Comparison of ENCODE assay signal across 17 cellular contexts in genomic region chr22:44764974-44765373, GRCh38. TPM values are rescaled to one million over a fixed set of nuclear protein-coding genes. Genes with fewer than 3 reads are reported as not detected.
DNase-seq lines count a peak whose midpoint lies in the region; ATAC-seq and TF ChIP-seq lines count a peak whose summit lies in the region.
"Had no signal": no experiment of that assay in that cellular context is flagged by ENCODE, and none has a peak within 500 bp of the region (broad histone marks: within the 10 kb centered on the region; RNA-seq: fewer than 3 reads in every experiment).

No MANE protein-coding gene starts in this region.

- no peak for TF ChIP-seq CTCF in H9 (conservative IDR thresholded peaks at IDR 0.05)
- TF ChIP-seq CTCF in endothelial cell (IDR thresholded peaks at IDR 0.05; ENCODE audit: unreplicated experiment), result no peak
- TF ChIP-seq CTCF in neural progenitor cell (IDR thresholded peaks at IDR 0.05), result no peak
- no peak for TF ChIP-seq CTCF in upper lobe of right lung (IDR thresholded peaks at IDR 0.05)

- H3K79me1 ChIP-seq in H9 (ENCODE audit: insufficient read depth, low read depth, low read length, poor library complexity, severe bottlenecking), result peaks cover 3% of the 10 kb centered on the region

- H3K36me3 Mint-ChIP-seq in H9 (ENCODE audit: insufficient read depth in 1 of 3, low read depth in 3 of 3) (peaks cover 18 to 27% (median 23%) of the 10 kb centered on the region in 3 experiments), endothelial cell (ENCODE audit: low read depth, unreplicated experiment) (no peaks in the 10 kb centered on the region), neural progenitor cell (no peaks in the 10 kb centered on the region)

- H2BK20ac ChIP-seq in H9 (ENCODE audit: low read depth, low read length, poor library complexity, severe bottlenecking), result no peak overlapping the region

- H3K27ac ChIP-seq in H9 (ENCODE audit: insufficient read length, low read depth, low read length), result no peak overlapping the region
- no peak overlapping the region for H3K27ac ChIP-seq in neural progenitor cell
- no peak overlapping the region for H3K27ac ChIP-seq in upper lobe of right lung
- H3K27ac ChIP-seq: RWPE1 had no signal

- H3K23me2 ChIP-seq in H9 (ENCODE audit: insufficient read length, low read depth, low read length, poor library complexity, severe bottlenecking), result no peaks in the 10 kb centered on the region

- DNase-seq in H9 (no peak), endothelial cell (ENCODE audit: low spot score) (no peak), neural progenitor cell (ENCODE audit: low spot score) (no peak), upper lobe of right lung (no peak), putamen (ENCODE audit: low spot score) (no peak), AG20443 (ENCODE audit: low spot score) (no peak), T-helper 9 cell (no peak)
- DNase-seq: ACHN, AML-193, DMS79 treated with DMSO at 0.1 percent for 48 hours, NCI-H1417 treated with DMSO at 0.1 percent for 48 hours, NCI-H187 treated with DMSO at 0.1 percent for 48 hours, NCI-H2227 treated with DMSO at 0.1 percent for 48 hours, NCI-H510A treated with DMSO at 0.1 percent for 48 hours, NCI-H82 had no signal

- H3K9me3 Mint-ChIP-seq in H9 (peaks cover 3 to 6% of the 10 kb centered on the region in 2 experiments; a peak in 3 of 5 replicates), endothelial cell (ENCODE audit: unreplicated experiment) (no peaks in the 10 kb centered on the region), neural progenitor cell (peaks cover 4% of the 10 kb centered on the region)

- H3K4ac ChIP-seq in H9 (ENCODE audit: low read depth, low read length), result no peak overlapping the region

- no CpG with 5 or more reads among the region's 4 CpGs for WGBS in H9 (ENCODE audit: extremely low coverage, insufficient read length, low lambda C conversion rate)

- H3K9me3 ChIP-seq in H9 (ENCODE audit: control insufficient read depth, low read depth, low read length) (no peaks in the 10 kb centered on the region), neural progenitor cell (ENCODE audit: low read depth) (no peaks in the 10 kb centered on the region), upper lobe of right lung (no peaks in the 10 kb centered on the region)

- H3K14ac ChIP-seq in H9 (ENCODE audit: insufficient read depth, low read length), result no peak overlapping the region

- H2BK12ac ChIP-seq in H9 (ENCODE audit: insufficient read length, low read depth, low read length), result no peak overlapping the region

- no peaks in the 10 kb centered on the region for H3K27me3 ChIP-seq in H9 (ENCODE audit: insufficient read depth, low read length)
- H3K27me3 ChIP-seq in neural progenitor cell, result no peaks in the 10 kb centered on the region
- H3K27me3 ChIP-seq in upper lobe of right lung, result no peaks in the 10 kb centered on the region

- no peak overlapping the region for H2BK120ac ChIP-seq in H9 (ENCODE audit: low read depth, low read length, poor library complexity, severe bottlenecking)

- H3F3A ChIP-seq in neural progenitor cell (ENCODE audit: low read depth), result no peaks in the 10 kb centered on the region

- H3K27ac Mint-ChIP-seq in H9, result peak overlapping the region in 2 of 3 experiments; percentile 84 to 88; a peak in 4 of 7 replicates
- H3K27ac Mint-ChIP-seq in endothelial cell (ENCODE audit: unreplicated experiment), result no peak overlapping the region
- H3K27ac Mint-ChIP-seq in neural progenitor cell, result peak overlapping the region; percentile 82

- H3K4me3 ChIP-seq in neural progenitor cell (no peak overlapping the region), upper lobe of right lung (no peak overlapping the region)

- no peak overlapping the region for H3K9ac ChIP-seq in H9 (ENCODE audit: extremely low read depth, insufficient read length, low read length)
- peak overlapping the region; percentile 27 for H3K9ac ChIP-seq in neural progenitor cell

- no peak overlapping the region for H3T11ph ChIP-seq in H9 (ENCODE audit: low read length)

- no peaks in the 10 kb centered on the region for H4K20me1 ChIP-seq in H9 (ENCODE audit: control insufficient read depth, insufficient read depth, insufficient read length)
- no peaks in the 10 kb centered on the region for H4K20me1 ChIP-seq in neural progenitor cell (ENCODE audit: low read depth)

- H4K91ac ChIP-seq in H9 (ENCODE audit: insufficient read length, low read depth, low read length), result no peak overlapping the region

- no peak overlapping the region for H3K23ac ChIP-seq in H9 (ENCODE audit: insufficient read length, low read depth, low read length)

- no peak overlapping the region for H2AFZ ChIP-seq in H9 (ENCODE audit: low read length)
- no peak overlapping the region for H2AFZ ChIP-seq in neural progenitor cell (replicated peaks)

- no peaks in the 10 kb centered on the region for H3K27me3 Mint-ChIP-seq in H9 (ENCODE audit: low read depth)
- H3K27me3 Mint-ChIP-seq in endothelial cell (ENCODE audit: unreplicated experiment), result peaks cover 4% of the 10 kb centered on the region
- peaks cover 4% of the 10 kb centered on the region for H3K27me3 Mint-ChIP-seq in neural progenitor cell (ENCODE audit: insufficient read depth, low read depth)

- intact Hi-C loops in upper lobe of right lung (cut with DNase I), result no loop called here

- H3K4me2 ChIP-seq in H9 (ENCODE audit: insufficient read depth, insufficient read length, low read length) (no peak overlapping the region), neural progenitor cell (no peak overlapping the region)

- no peak overlapping the region for H3K56ac ChIP-seq in H9 (ENCODE audit: insufficient read length, low read depth, low read length)

- H4K5ac ChIP-seq in H9 (ENCODE audit: insufficient read length, low read depth, low read length), result no peak overlapping the region

- H3K36me3 ChIP-seq in neural progenitor cell (no peaks in the 10 kb centered on the region), upper lobe of right lung (no peaks in the 10 kb centered on the region)

- ATAC-seq in upper lobe of right lung, result peak; percentile 14
- ATAC-seq: HCT116 had no signal

- no peak overlapping the region for H2BK15ac ChIP-seq in H9 (ENCODE audit: low read depth, low read length)

- no peak overlapping the region for H4K8ac ChIP-seq in H9 (replicated peaks; ENCODE audit: insufficient read length, low read depth, low read length)

- H2BK5ac ChIP-seq in H9 (ENCODE audit: insufficient read length, low read length), result no peak overlapping the region

- H3K4me1 Mint-ChIP-seq in H9, result peaks cover 20 to 28% of the 10 kb centered on the region in 2 experiments
- H3K4me1 Mint-ChIP-seq in endothelial cell (ENCODE audit: unreplicated experiment), result no peaks in the 10 kb centered on the region
- peaks cover 8% of the 10 kb centered on the region for H3K4me1 Mint-ChIP-seq in neural progenitor cell

- no peak overlapping the region for H3K18ac ChIP-seq in H9 (ENCODE audit: insufficient read length, low read depth, low read length)

- H3K4me3 Mint-ChIP-seq in H9 (no peak overlapping the region; a peak in 1 of 5 replicates), endothelial cell (ENCODE audit: unreplicated experiment) (peak overlapping the region; percentile 15), neural progenitor cell (no peak overlapping the region)

- H3K4me1 ChIP-seq in H9 (ENCODE audit: insufficient read depth, low read length), result peaks cover 4% of the 10 kb centered on the region; the same call in 1 of the 2 replicates
- H3K4me1 ChIP-seq in neural progenitor cell, result peaks cover 5% of the 10 kb centered on the region
- H3K4me1 ChIP-seq in upper lobe of right lung, result no peaks in the 10 kb centered on the region

- no peak overlapping the region for H2AK5ac ChIP-seq in H9 (ENCODE audit: insufficient read length, low read length)

- H3K79me2 ChIP-seq in H9 (ENCODE audit: insufficient read depth, low read length) (peaks cover 2% of the 10 kb centered on the region; the same call in 1 of the 2 replicates), neural progenitor cell (ENCODE audit: low read depth) (no peaks in the 10 kb centered on the region)

RNA-seq across cellular contexts. Expression of gene ARHGAP8, which starts 12.6 kb away (rescaled TPM):
- 29.3 and 35.4 TPM in 2 replicates for total RNA-seq in H9 (2021)
- total RNA-seq in endothelial cell (ENCODE audit: unreplicated experiment), result 0.80 TPM
- total RNA-seq in neural progenitor cell (ENCODE audit: low replicate concordance), result 3.0 and 8.9 TPM in 2 replicates
- total RNA-seq in upper lobe of right lung, result 18.1 TPM
